In genomic region chr21:45041351-45041805, GRCh38 we compare ENCODE assay signal across 11 cellular contexts. TPM values are rescaled to one million over a fixed set of nuclear protein-coding genes. Genes with fewer than 3 reads are reported as not detected.
A peak's percentile ranks its signal among the peaks of the same experiment; 100 is the strongest.
DNase-seq lines count a peak whose midpoint lies in the region; ATAC-seq, FAIRE-seq and TF ChIP-seq lines count a peak whose summit lies in the region.
"Had no signal": no experiment of that assay in that cellular context is flagged by ENCODE, and none has a peak within 500 bp of the region (broad histone marks: within the 10 kb centered on the region; RNA-seq: fewer than 3 reads in every experiment).

No MANE protein-coding gene starts in this region.

- no peak for TF ChIP-seq CTCF in A549 (IDR thresholded peaks at IDR 0.05)
- no peak for TF ChIP-seq CTCF in esophagus muscularis mucosa (IDR thresholded peaks at IDR 0.05)

- H3K4me1 ChIP-seq in A549, result no peaks in the 10 kb centered on the region
- peaks cover 12 to 35% (median 31%) of the 10 kb centered on the region in 4 donors for H3K4me1 ChIP-seq in esophagus muscularis mucosa

- no peaks in the 10 kb centered on the region for H3K9me3 ChIP-seq in A549
- peaks cover 0 to 10% (median 5%) of the 10 kb centered on the region in 4 donors for H3K9me3 ChIP-seq in esophagus muscularis mucosa

- TF ChIP-seq EP300 in A549 (IDR thresholded peaks at IDR 0.05) (no peak), esophagus muscularis mucosa (IDR thresholded peaks at IDR 0.05) (no peak)

- H3K27ac ChIP-seq in A549 (peak overlapping the region in 1 of 2 experiments; percentile 66; a peak in 3 of 6 replicates), esophagus muscularis mucosa (replicated peaks in 1 of 4) (peak overlapping the region; percentile 80 to 86 (median 82))

- POLR2A ChIA-PET in A549 (lab: Yijun Ruan, JAX), result no interaction called here
- POLR2A ChIA-PET in activated CD8-positive, alpha-beta T cell treated with anti-CD3 and anti-CD28 coated beads, Interleukin-2, amount 10 ng/mL, durations not matched to agents 7 days and 5 days (lab: Charles Lee), result no interaction called here

- DNase-seq in A549 (ENCODE audit: low read depth in 1 of 2, low spot score in 1 of 2) (no peak), NCI-H460 (ENCODE audit: extremely low read depth, low read depth) (peak; percentile 20), esophagus muscularis mucosa (ENCODE audit: extremely low spot score) (peak; percentile 97), myocyte (ENCODE audit: low read depth) (peak; percentile 59), retina (no peak)
- no peak for DNase-seq in activated CD8-positive, alpha-beta T cell treated with anti-CD3 and anti-CD28 coated beads, Interleukin-2, amount 10 ng/mL, durations not matched to agents 7 days and 5 days
- DNase-seq in stimulated activated CD8-positive, alpha-beta memory T cell treated with anti-CD3 and anti-CD28 coated beads, Interleukin-4, amount 100 ng/mL, for 48 hours, result no peak
- DNase-seq: 8988T; activated CD4-positive, alpha-beta T cell treated with anti-CD3 and anti-CD28 coated beads for 4 hours had no signal

- no peaks in the 10 kb centered on the region for H3K9me3 Mint-ChIP-seq in activated CD8-positive, alpha-beta T cell treated with anti-CD3 and anti-CD28 coated beads, Interleukin-2, amount 10 ng/mL, durations not matched to agents 7 days and 5 days (ENCODE audit: insufficient read depth)

- H3K27me3 Mint-ChIP-seq in activated CD8-positive, alpha-beta T cell treated with anti-CD3 and anti-CD28 coated beads, Interleukin-2, amount 10 ng/mL, durations not matched to agents 7 days and 5 days (ENCODE audit: low read depth), result peaks cover 12% of the 10 kb centered on the region

- H3K4me1 Mint-ChIP-seq in activated CD8-positive, alpha-beta T cell treated with anti-CD3 and anti-CD28 coated beads, Interleukin-2, amount 10 ng/mL, durations not matched to agents 7 days and 5 days (ENCODE audit: low read depth), result no peaks in the 10 kb centered on the region

- H3K36me3 ChIP-seq in esophagus muscularis mucosa, result no peaks in the 10 kb centered on the region

- no peak overlapping the region for H3K4me3 ChIP-seq in A549
- H3K4me3 ChIP-seq in esophagus muscularis mucosa, result peak overlapping the region; percentile 22 to 51 (median 32)
- H3K4me3 ChIP-seq: GM12878 had no signal

- TF ChIP-seq POLR2A in A549 (IDR thresholded peaks at IDR 0.05; ENCODE audit: low read length) (no peak), esophagus muscularis mucosa (IDR thresholded peaks at IDR 0.05; ENCODE audit: low read depth) (peak; percentile 56)

- no peak overlapping the region for H3K4me3 Mint-ChIP-seq in activated CD8-positive, alpha-beta T cell treated with anti-CD3 and anti-CD28 coated beads, Interleukin-2, amount 10 ng/mL, durations not matched to agents 7 days and 5 days

- no peaks in the 10 kb centered on the region for H3K27me3 ChIP-seq in esophagus muscularis mucosa

- ATAC-seq in A549, result no peak
- ATAC-seq in HG03565 (IDR thresholded peaks at IDR 0.05; ENCODE audit: unreplicated experiment), result no peak
- no peak for ATAC-seq in activated CD8-positive, alpha-beta T cell treated with anti-CD3 and anti-CD28 coated beads, Interleukin-2, amount 10 ng/mL, durations not matched to agents 7 days and 5 days
- ATAC-seq: GM12878 had no signal

- peak overlapping the region; percentile 30; the same call in 1 of the 3 replicates for H3K4me2 ChIP-seq in A549

- no peak for TF ChIP-seq RAD21 in A549 (conservative IDR thresholded peaks at IDR 0.05 in 1 of 2, IDR thresholded peaks at IDR 0.05 in 1 of 2)

- 23% methylated on average over 14 of the region's 16 CpGs for WGBS in A549 (ENCODE audit: missing lambda C conversion rate)
- 47% methylated on average over 16 of the region's 16 CpGs for WGBS in esophagus muscularis mucosa

- intact Hi-C loops in esophagus muscularis mucosa (cut with DNase I), result loop anchor here (5.0 kb wide), 1 partner anchor 84 kb away; no protein-coding TSS in a partner anchor

- FAIRE-seq in A549 (lab: Jason Lieb, UNC), result no peak

- no peak overlapping the region for H3K27ac Mint-ChIP-seq in activated CD8-positive, alpha-beta T cell treated with anti-CD3 and anti-CD28 coated beads, Interleukin-2, amount 10 ng/mL, durations not matched to agents 7 days and 5 days

- peaks cover 3% of the 10 kb centered on the region for H3K36me3 Mint-ChIP-seq in activated CD8-positive, alpha-beta T cell treated with anti-CD3 and anti-CD28 coated beads, Interleukin-2, amount 10 ng/mL, durations not matched to agents 7 days and 5 days (ENCODE audit: low read depth)

- CTCF ChIA-PET in A549 (lab: Yijun Ruan, JAX), result no interaction called here
- CTCF ChIA-PET in activated CD8-positive, alpha-beta T cell treated with anti-CD3 and anti-CD28 coated beads, Interleukin-2, amount 10 ng/mL, durations not matched to agents 7 days and 5 days (lab: Charles Lee), result no interaction called here

TF ChIP-seq in A549, 52 proteins besides CTCF, POLR2A, EP300 and RAD21 (continues in another document):
- no peak for TF ChIP-seq FOSL2 (IDR thresholded peaks at IDR 0.05)
- TF ChIP-seq FOSL2 (CRISPR knock-in tag; IDR thresholded peaks at IDR 0.05), result no peak
- no peak for TF ChIP-seq CBX2 (IDR thresholded peaks at IDR 0.05; ENCODE audit: borderline replicate concordance, low read depth)
- no peak for TF ChIP-seq NR3C1 (IDR thresholded peaks at IDR 0.05)
- TF ChIP-seq SREBF2 (IDR thresholded peaks at IDR 0.05), result no peak
- TF ChIP-seq ELK1 (IDR thresholded peaks at IDR 0.05; ENCODE audit: low read depth, low read length), result no peak
- TF ChIP-seq HEYL (CRISPR knock-in tag; IDR thresholded peaks at IDR 0.05), result no peak
- TF ChIP-seq MYC (IDR thresholded peaks at IDR 0.05; ENCODE audit: borderline replicate concordance, low read length), result no peak
- TF ChIP-seq USF2 (IDR thresholded peaks at IDR 0.05), result no peak
- TF ChIP-seq PBX3 (IDR thresholded peaks at IDR 0.05), result no peak
- TF ChIP-seq HOXA7 (CRISPR knock-in tag; IDR thresholded peaks at IDR 0.05), result no peak
- TF ChIP-seq, protein P1, sequence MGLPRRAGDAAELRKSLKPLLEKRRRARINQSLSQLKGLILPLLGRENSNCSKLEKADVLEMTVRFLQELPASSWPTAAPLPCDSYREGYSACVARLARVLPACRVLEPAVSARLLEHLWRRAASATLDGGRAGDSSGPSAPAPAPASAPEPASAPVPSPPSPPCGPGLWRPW (IDR thresholded peaks at IDR 0.05), result no peak
- no peak for TF ChIP-seq TFCP2L1 (CRISPR knock-in tag; IDR thresholded peaks at IDR 0.05)
- TF ChIP-seq NPAS2 (CRISPR knock-in tag; IDR thresholded peaks at IDR 0.05; ENCODE audit: borderline replicate concordance), result no peak
- no peak for TF ChIP-seq SMC3 (IDR thresholded peaks at IDR 0.05)

RNA-seq across cellular contexts. Expression of gene ADARB1, which starts 33.0 kb away (rescaled TPM):
- polyA plus RNA-seq in A549 (2011; rRNA removed) (2.8 and 3.2 TPM in 2 replicates), A549 (2017; fragmentation: RNase III; extraction: RNeasy Plus Mini Kit Qiagen cat#74134 plus additional on column Dnase treatment) (5.0 to 6.7 TPM (median 5.7 TPM) in 3 replicates)
- polyA plus RNA-seq in A549 (2012; cell fraction: cytosol; rRNA removed), result 2.5 and 3.0 TPM in 2 replicates
- 7.2 and 8.4 TPM in 2 replicates for polyA plus RNA-seq in A549 (2012; cell fraction: nucleus; rRNA removed)
- 4.7 and 5.2 TPM in 2 replicates for polyA minus RNA-seq in A549 (2011; rRNA and poly(A)+ RNA removed)
- total RNA-seq in NCI-H460 (2014; rRNA removed; shearing (Covaris generic)), result 33.6 and 36.6 TPM in 2 replicates
- 34.3 and 37.8 TPM in 2 replicates for polyA plus RNA-seq in NCI-H460 (2014; cell fraction: nucleus; rRNA removed)
- total RNA-seq in esophagus muscularis mucosa (100 to 1,000 TPM; 107 to 231 (median 201) TPM), myocyte (13.8 and 15.9 TPM in 2 replicates)
- polyA plus RNA-seq in myocyte (2012), result 41.1 TPM
- total RNA-seq in activated CD8-positive, alpha-beta T cell treated with anti-CD3 and anti-CD28 coated beads, Interleukin-2, amount 10 ng/mL, durations not matched to agents 7 days and 5 days, result 10 to 100 TPM; 52.9 to 66.2 TPM

Comparison
In these comparisons a context has a peak if more than half of its experiments do, and no peak if none do; other contexts are left out.
1. DNase-seq: peak in NCI-H460 (single experiment), esophagus muscularis mucosa (single experiment) and myocyte (single experiment); none in A549 (0 of 2), retina (single experiment), activated CD8-positive, alpha-beta T cell treated with anti-CD3 and anti-CD28 coated beads, Interleukin-2, amount 10 ng/mL, durations not matched to agents 7 days and 5 days (single experiment) and stimulated activated CD8-positive, alpha-beta memory T cell treated with anti-CD3 and anti-CD28 coated beads, Interleukin-4, amount 100 ng/mL, for 48 hours (single experiment).